In the genomic region with DNA sequence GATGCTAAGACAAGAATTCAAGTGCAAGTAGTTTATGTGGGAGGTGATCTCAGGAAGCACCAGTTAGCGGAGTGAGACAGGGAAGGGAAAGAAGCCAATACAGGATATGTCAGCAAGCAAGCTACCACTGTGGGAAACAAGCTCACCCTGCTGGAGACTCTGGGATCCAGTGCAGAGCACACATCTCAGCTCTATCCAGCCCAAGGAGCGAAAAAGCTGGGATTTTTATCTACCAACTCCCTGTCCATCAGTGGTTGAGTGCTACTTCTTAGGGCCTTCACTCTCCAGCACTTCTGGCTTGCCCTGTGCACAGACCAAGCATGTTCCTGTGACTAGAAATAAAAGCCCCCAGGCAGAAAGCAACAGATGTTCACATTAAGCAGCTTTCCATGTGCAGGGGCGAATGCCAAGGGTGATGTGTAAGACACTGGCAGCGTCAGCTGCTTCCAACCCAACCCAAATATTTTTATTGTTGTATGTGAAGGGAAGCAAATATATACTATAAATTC, we compare ENCODE assay signal across 9 cellular contexts. TPM values are rescaled to one million over a fixed set of nuclear protein-coding genes. Genes with fewer than 3 reads are reported as not detected.
DNase-seq lines count a peak whose midpoint lies in the region; ATAC-seq and TF ChIP-seq lines count a peak whose summit lies in the region.
"Had no signal": no experiment of that assay in that cellular context is flagged by ENCODE, and none has a peak within 500 bp of the region (broad histone marks: within the 10 kb centered on the region; RNA-seq: fewer than 3 reads in every experiment).

No MANE protein-coding gene starts in this region.

- ATAC-seq in GM23338 (peak; percentile 88), natural killer cell (no peak)
- ATAC-seq: naive thymus-derived CD4-positive, alpha-beta T cell had no signal

- no TSS peak for BruUV-seq in Caco-2 (replicated peaks; lab: Mats Ljungman, UMichigan)

- H3K4me1 Mint-ChIP-seq in GM23338 (peaks cover 35% of the 10 kb centered on the region), Caco-2 (ENCODE audit: low read depth, unreplicated experiment) (peaks cover 7% of the 10 kb centered on the region), natural killer cell (no peaks in the 10 kb centered on the region)

- H3K9me3 ChIP-seq in Caco-2 = peaks cover under 1% of the 10 kb centered on the region; the same call in 1 of the 2 replicates

- H3F3A ChIP-seq in GM23338 (replicated peaks; ENCODE audit: low read depth) = 0 out of 2 replicates have a peak, but pooled peaks cover 8% of the 10 kb centered on the region

- peaks cover 30% of the 10 kb centered on the region for H3K9me3 Mint-ChIP-seq in GM23338
- peaks cover 15% of the 10 kb centered on the region for H3K9me3 Mint-ChIP-seq in Caco-2 (ENCODE audit: unreplicated experiment)
- H3K9me3 Mint-ChIP-seq in natural killer cell = no peaks in the 10 kb centered on the region

- CTCF ChIA-PET in Caco-2 (lab: Charles Lee) = interaction anchor here (0.6 to 1.2 kb wide), 2 partner anchors 12 to 66 kb away, joined by 3 to 4 read pairs; no protein-coding TSS in a partner anchor

- H3K27ac Mint-ChIP-seq in GM23338 = no peak overlapping the region
- H3K27ac Mint-ChIP-seq in Caco-2 (ENCODE audit: unreplicated experiment) = no peak overlapping the region
- H3K27ac Mint-ChIP-seq in natural killer cell = no peak overlapping the region
- H3K27ac Mint-ChIP-seq: naive thymus-derived CD4-positive, alpha-beta T cell had no signal

- H3K4me1 ChIP-seq in GM23338 (ENCODE audit: insufficient read depth) (peaks cover 21% of the 10 kb centered on the region), Caco-2 (0 out of 2 replicates have a peak, but pooled peaks cover 7% of the 10 kb centered on the region)

- H3K27me3 ChIP-seq in GM23338 (ENCODE audit: insufficient read depth) = peaks cover 4% of the 10 kb centered on the region; the same call in 1 of the 2 replicates
- H3K27me3 ChIP-seq in Caco-2 (replicated peaks; ENCODE audit: control insufficient read depth, insufficient read depth, low read length) = no peaks in the 10 kb centered on the region

- H3K27ac ChIP-seq in GM23338 (ENCODE audit: low read depth) = no peak overlapping the region

- no peak overlapping the region for H2AFZ ChIP-seq in GM23338

- no peak overlapping the region for H3K4me3 Mint-ChIP-seq in GM23338
- H3K4me3 Mint-ChIP-seq in Caco-2 (ENCODE audit: unreplicated experiment) = no peak overlapping the region
- H3K4me3 Mint-ChIP-seq in natural killer cell = no peak overlapping the region
- H3K4me3 Mint-ChIP-seq: naive thymus-derived CD4-positive, alpha-beta T cell had no signal

- no peaks in the 10 kb centered on the region for H3K79me2 ChIP-seq in GM23338 (replicated peaks; ENCODE audit: insufficient read depth)

- H3K36me3 Mint-ChIP-seq in GM23338 (ENCODE audit: low read depth) = peaks cover 22% of the 10 kb centered on the region
- H3K36me3 Mint-ChIP-seq in Caco-2 (ENCODE audit: insufficient read depth, unreplicated experiment) = no peaks in the 10 kb centered on the region
- no peaks in the 10 kb centered on the region for H3K36me3 Mint-ChIP-seq in natural killer cell

- H3K9me2 ChIP-seq in GM23338 (ENCODE audit: insufficient read depth) = peaks cover 5% of the 10 kb centered on the region; the same call in 1 of the 2 replicates

- H4K20me1 ChIP-seq in GM23338 (replicated peaks; ENCODE audit: insufficient read depth) = no peaks in the 10 kb centered on the region

- DNase-seq in GM23338 (ENCODE audit: low spot score) = peak; percentile 62
- peak; percentile 99 for DNase-seq in RPMI7951 (ENCODE audit: low read depth)
- DNase-seq in fibroblast of the aortic adventitia (ENCODE audit: low read depth) = peak; percentile 82
- DNase-seq in renal cortical epithelial cell (ENCODE audit: low read depth) = peak; percentile 66
- DNase-seq in Caco-2 = no peak
- no peak for DNase-seq in stimulated activated CD4-positive, alpha-beta T cell treated with anti-CD3 and anti-CD28 coated beads, Interleukin-12 subunit alpha, Interleukin-12 subunit beta, amount 100 ng/mL, for 4 hours
- no peak for DNase-seq in A172 (ENCODE audit: low spot score)
- no peak for DNase-seq in natural killer cell
- DNase-seq: naive thymus-derived CD4-positive, alpha-beta T cell had no signal

- H3K4me3 ChIP-seq in GM23338 (no peak overlapping the region), fibroblast of the aortic adventitia (ENCODE audit: low read depth, low read length) (no peak overlapping the region), Caco-2 (ENCODE audit: low read depth, low read length) (no peak overlapping the region)

- TF ChIP-seq CTCF in GM23338 (conservative IDR thresholded peaks at IDR 0.05; ENCODE audit: low read depth in 2 of 2) = peak; percentile 30 to 59
- peak; percentile 57 for TF ChIP-seq CTCF in fibroblast of the aortic adventitia (IDR thresholded peaks at IDR 0.05; ENCODE audit: insufficient read depth, low read length)
- peak in 1 of 2 experiments; percentile 28 for TF ChIP-seq CTCF in Caco-2 (IDR thresholded peaks at IDR 0.05; ENCODE audit: insufficient read depth in 1 of 2, low read depth in 1 of 2, low read length in 1 of 2, severe bottlenecking in 1 of 2, unreplicated experiment in 1 of 2)
- no peak for TF ChIP-seq CTCF in natural killer cell (IDR thresholded peaks at IDR 0.05)

- H3K36me3 ChIP-seq in GM23338 (ENCODE audit: insufficient read depth) = no peaks in the 10 kb centered on the region
- no peaks in the 10 kb centered on the region for H3K36me3 ChIP-seq in Caco-2 (ENCODE audit: control insufficient read depth, insufficient read depth, low read length)

- intact Hi-C loops in Caco-2 (cut with micrococcal nuclease; ENCODE audit: unreplicated experiment) (no loop called here), natural killer cell (cut with micrococcal nuclease) (no loop called here)

- POLR2A ChIA-PET in Caco-2 (lab: Charles Lee) = no interaction called here

- H3K4me2 ChIP-seq in GM23338 = no peak overlapping the region

- H3K27me3 Mint-ChIP-seq in GM23338 (ENCODE audit: insufficient read depth, low read depth, poor library complexity) (peaks cover 22% of the 10 kb centered on the region), Caco-2 (ENCODE audit: insufficient read depth, unreplicated experiment) (no peaks in the 10 kb centered on the region), natural killer cell (ENCODE audit: low read depth in 2 of 2) (peaks cover 15 to 22% of the 10 kb centered on the region in 2 donors)

TF ChIP-seq in GM23338, 12 proteins besides CTCF, POLR2A, EP300 and RAD21:
- no peak for TF ChIP-seq EZH2phosphoT487 (IDR thresholded peaks at IDR 0.05; ENCODE audit: unreplicated experiment)

RNA-seq across cellular contexts. Expression of a gene that starts 10.8 kb away (rescaled TPM):
- 6.9 and 10.0 TPM in 2 replicates for total RNA-seq in GM23338 (2014; rRNA removed; shearing (Covaris generic))
- polyA plus RNA-seq in GM23338 (2016; fragmentation: Nextera tagmentation; extraction: Ambion mirVana) = 10.2 and 10.3 TPM in 2 replicates
- 25.1 and 26.3 TPM in 2 replicates for total RNA-seq in RPMI7951 (2014; rRNA removed; shearing (Covaris generic))
- total RNA-seq in fibroblast of the aortic adventitia (ENCODE audit: low replicate concordance) (17.6 and 61.2 TPM in 2 replicates), renal cortical epithelial cell (2.1 and 7.3 TPM in 2 replicates), Caco-2 (2022) (9.1 and 12.4 TPM in 2 replicates), natural killer cell (10 to 100 TPM in 1 of 3 donors, 1 to 10 TPM in 2; 7.1 to 15.3 (median 7.8) TPM)
- 6.7 and 7.2 TPM in 2 replicates for total RNA-seq in A172 (2014; rRNA removed; shearing (Covaris generic))

Comparison
In these comparisons a context has a peak if more than half of its experiments do, and no peak if none do; other contexts are left out.
1. DNase-seq: peak in GM23338 (single experiment), RPMI7951 (single experiment), fibroblast of the aortic adventitia (single experiment) and renal cortical epithelial cell (single experiment); none in Caco-2 (0 of 2), stimulated activated CD4-positive, alpha-beta T cell treated with anti-CD3 and anti-CD28 coated beads, Interleukin-12 subunit alpha, Interleukin-12 subunit beta, amount 100 ng/mL, for 4 hours (single experiment), A172 (single experiment) and natural killer cell (single experiment).